ENCODE assay signal across 1 cellular context in genomic region chr15:57036352-57036751, GRCh38.
TF ChIP-seq lines count a peak whose summit lies in the region.

No MANE protein-coding gene starts in this region.

TF ChIP-seq in HEK293, 187 proteins besides CTCF, POLR2A, EP300 and RAD21 (continued from another document and continues in another):
- no peak for TF ChIP-seq ZNF148 (tag by site-specific recombination; IDR thresholded peaks at IDR 0.05; ENCODE audit: borderline replicate concordance)
- no peak for TF ChIP-seq ZBTB17 (tag by site-specific recombination; IDR thresholded peaks at IDR 0.05)
- TF ChIP-seq ZNF274 (IDR thresholded peaks at IDR 0.05; ENCODE audit: low read length), result no peak
- TF ChIP-seq ZNF274 (tag by site-specific recombination; IDR thresholded peaks at IDR 0.05; ENCODE audit: borderline replicate concordance), result no peak
- TF ChIP-seq GLI4 (tag by site-specific recombination; IDR thresholded peaks at IDR 0.05), result no peak
- no peak for TF ChIP-seq ZNF2 (tag by site-specific recombination; IDR thresholded peaks at IDR 0.05)
- TF ChIP-seq TSHZ1 (tag by site-specific recombination; IDR thresholded peaks at IDR 0.05; ENCODE audit: borderline replicate concordance), result no peak
- no peak for TF ChIP-seq GLIS2 (tag by site-specific recombination; IDR thresholded peaks at IDR 0.05)
- no peak for TF ChIP-seq ZNF585B (tag by site-specific recombination; IDR thresholded peaks at IDR 0.05)
- TF ChIP-seq ZNF639 (tag by site-specific recombination; IDR thresholded peaks at IDR 0.05), result no peak
- TF ChIP-seq ZNF335 (tag by site-specific recombination; conservative IDR thresholded peaks at IDR 0.05), result no peak
- no peak for TF ChIP-seq KLF17 (tag by site-specific recombination; IDR thresholded peaks at IDR 0.05)
- no peak for TF ChIP-seq PATZ1 (tag by site-specific recombination; IDR thresholded peaks at IDR 0.05)
- no peak for TF ChIP-seq KLF10 (tag by site-specific recombination; IDR thresholded peaks at IDR 0.05)
- peak; percentile 94 for TF ChIP-seq OSR2 (tag by site-specific recombination; IDR thresholded peaks at IDR 0.05)
- TF ChIP-seq SETDB1 (IDR thresholded peaks at IDR 0.05; ENCODE audit: insufficient read length, low read length), result no peak
- TF ChIP-seq ZFHX2 (tag by site-specific recombination; conservative IDR thresholded peaks at IDR 0.05), result no peak
- no peak for TF ChIP-seq HOXA7 (CRISPR knock-in tag; IDR thresholded peaks at IDR 0.05; ENCODE audit: borderline replicate concordance)
- TF ChIP-seq SP2 (tag by site-specific recombination; IDR thresholded peaks at IDR 0.05), result no peak
- TF ChIP-seq ZNF48 (tag by site-specific recombination; IDR thresholded peaks at IDR 0.05), result no peak
- TF ChIP-seq ZNF768 (tag by site-specific recombination; IDR thresholded peaks at IDR 0.05), result no peak
- TF ChIP-seq ZNF677 (tag by site-specific recombination; IDR thresholded peaks at IDR 0.05), result no peak
- no peak for TF ChIP-seq SCRT2 (tag by site-specific recombination; IDR thresholded peaks at IDR 0.05)
- TF ChIP-seq ZNF324 (tag by site-specific recombination; IDR thresholded peaks at IDR 0.05), result no peak
- no peak for TF ChIP-seq ZNF133 (tag by site-specific recombination; IDR thresholded peaks at IDR 0.05)
- TF ChIP-seq ZNF701 (tag by site-specific recombination; IDR thresholded peaks at IDR 0.05), result no peak
- TF ChIP-seq ZNF792 (tag by site-specific recombination; IDR thresholded peaks at IDR 0.05), result no peak
- TF ChIP-seq ZNF596 (tag by site-specific recombination; IDR thresholded peaks at IDR 0.05), result no peak
- no peak for TF ChIP-seq ZNF610 (tag by site-specific recombination; IDR thresholded peaks at IDR 0.05; ENCODE audit: borderline replicate concordance)
- TF ChIP-seq INSM2 (tag by site-specific recombination; IDR thresholded peaks at IDR 0.05), result peak; percentile 76
- TF ChIP-seq ZNF530 (tag by site-specific recombination; IDR thresholded peaks at IDR 0.05; ENCODE audit: low read depth), result no peak
- no peak for TF ChIP-seq ZNF140 (tag by site-specific recombination; IDR thresholded peaks at IDR 0.05)
- no peak for TF ChIP-seq ZFP37 (tag by site-specific recombination; IDR thresholded peaks at IDR 0.05)
- no peak for TF ChIP-seq ZBTB6 (tag by site-specific recombination; IDR thresholded peaks at IDR 0.05)
- TF ChIP-seq ZBTB49 (tag by site-specific recombination; IDR thresholded peaks at IDR 0.05; ENCODE audit: low read depth), result no peak
- no peak for TF ChIP-seq ZBTB11 (tag by site-specific recombination; conservative IDR thresholded peaks at IDR 0.05; ENCODE audit: low read depth)
- no peak for TF ChIP-seq REPIN1 (tag by site-specific recombination; IDR thresholded peaks at IDR 0.05; ENCODE audit: low read depth)
- no peak for TF ChIP-seq ZNF311 (tag by site-specific recombination; IDR thresholded peaks at IDR 0.05; ENCODE audit: borderline replicate concordance)
- TF ChIP-seq ZNF501 (tag by site-specific recombination; IDR thresholded peaks at IDR 0.05), result no peak
- no peak for TF ChIP-seq ZNF132 (tag by site-specific recombination; IDR thresholded peaks at IDR 0.05; ENCODE audit: borderline replicate concordance)
- TF ChIP-seq ZNF560 (tag by site-specific recombination; IDR thresholded peaks at IDR 0.05; ENCODE audit: borderline replicate concordance), result no peak
- no peak for TF ChIP-seq ZNF214 (tag by site-specific recombination; IDR thresholded peaks at IDR 0.05; ENCODE audit: borderline replicate concordance)
- TF ChIP-seq BCL11A (tag by site-specific recombination; IDR thresholded peaks at IDR 0.05; ENCODE audit: low read depth), result no peak
